In the genomic region with DNA sequence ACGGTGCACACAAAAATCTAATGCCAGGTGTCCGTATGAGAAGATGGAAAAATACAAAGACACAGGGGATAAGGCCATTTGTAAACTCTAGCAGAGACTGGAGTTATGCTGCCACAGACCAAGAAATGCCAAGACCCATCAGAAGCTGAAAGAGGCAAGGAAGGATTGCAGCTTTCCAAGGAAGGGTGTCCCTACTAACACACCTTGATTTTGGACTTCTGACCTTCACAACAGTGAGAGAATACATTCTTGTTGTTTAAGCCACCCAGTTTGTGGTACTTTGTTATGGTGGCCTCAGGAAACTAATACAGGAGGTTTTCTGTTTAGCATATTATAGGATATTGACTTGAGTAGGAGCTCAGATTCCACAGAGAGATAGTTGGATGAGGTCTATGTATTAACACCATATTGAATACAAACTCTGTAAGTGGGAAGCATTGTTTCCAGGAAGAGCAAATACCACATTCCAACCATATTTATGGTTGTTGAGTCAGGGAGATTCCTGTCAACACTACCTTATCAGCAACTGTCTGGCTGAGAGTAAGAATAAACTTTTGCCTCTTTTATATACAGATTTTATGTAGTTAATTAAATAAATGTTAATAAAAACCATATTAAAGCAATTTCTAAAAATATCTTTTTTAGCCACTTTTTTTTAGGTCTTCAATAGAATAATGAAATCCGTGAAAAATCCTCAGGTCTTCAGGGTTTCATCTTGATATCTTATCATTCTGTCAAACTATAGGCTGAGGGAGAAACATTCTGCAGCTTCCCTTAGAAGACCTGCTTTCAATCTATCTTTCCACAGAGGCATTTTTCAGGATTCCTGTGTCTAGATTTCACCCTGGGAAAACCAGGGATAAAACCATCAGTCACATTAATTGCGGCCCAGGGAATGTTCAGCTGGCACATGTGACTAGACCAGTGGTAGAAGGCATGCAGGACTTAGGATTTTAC, we compare ENCODE assay signal across 16 cellular contexts. TPM values are rescaled to one million over a fixed set of nuclear protein-coding genes. Genes with fewer than 3 reads are reported as not detected.
DNase-seq lines count a peak whose midpoint lies in the region; ATAC-seq and TF ChIP-seq lines count a peak whose summit lies in the region.
"Had no signal": no experiment of that assay in that cellular context is flagged by ENCODE, and none has a peak within 500 bp of the region (broad histone marks: within the 10 kb centered on the region; RNA-seq: fewer than 3 reads in every experiment).

No MANE protein-coding gene starts in this region.

- peak overlapping the region; percentile 50; the same call in 1 of the 2 replicates for H3K4me2 ChIP-seq in IMR-90 (ENCODE audit: low read depth, low read length)
- H3K4me2 ChIP-seq: BLaER1 treated with 17β-estradiol and CSF1 and Interleukin-3, amounts not matched to agents 10 nM and 100 nM had no signal

- peak overlapping the region; percentile 95 for H2BK20ac ChIP-seq in IMR-90 (ENCODE audit: low read depth, low read length)

- in situ Hi-C loops in IMR-90 (cut with MboI; ENCODE audit: low sequenced_read_pairs) (no loop called here), brain microvascular endothelial cell (cut with HindIII; ENCODE audit: low pct_ligation_motif_present, low sequenced_read_pairs) (no loop called here)

- peak overlapping the region; percentile 96 for H4K91ac ChIP-seq in IMR-90 (ENCODE audit: insufficient read depth, low read depth, low read length)

- no peaks in the 10 kb centered on the region for H3K4me1 Mint-ChIP-seq in activated CD4-positive, alpha-beta memory T cell treated with anti-CD3 and anti-CD28 coated beads, Interleukin-2, amount 10 ng/mL, durations not matched to agents 7 days and 5 days

- TF ChIP-seq RAD21 in IMR-90 (IDR thresholded peaks at IDR 0.05; ENCODE audit: low read length): no peak

- H3K27ac ChIP-seq in IMR-90 (ENCODE audit: insufficient read depth, low read length): peak overlapping the region; percentile 95; the same call in 1 of the 2 replicates
- H3K27ac ChIP-seq in brain microvascular endothelial cell: peak overlapping the region; percentile 74
- no peak overlapping the region for H3K27ac ChIP-seq in testis
- H3K27ac ChIP-seq: BLaER1 treated with 17β-estradiol and CSF1 and Interleukin-3, amounts not matched to agents 10 nM and 100 nM; tibial nerve had no signal

- BruUV-seq in IMR-90 (replicated peaks; lab: Mats Ljungman, UMichigan): no TSS peak

- no peaks in the 10 kb centered on the region for H4K20me1 ChIP-seq in IMR-90 (ENCODE audit: insufficient read depth, low read length)
- H4K20me1 ChIP-seq: BLaER1 treated with 17β-estradiol and CSF1 and Interleukin-3, amounts not matched to agents 10 nM and 100 nM had no signal

- H4K5ac ChIP-seq in IMR-90 (ENCODE audit: low read depth, low read length): no peak overlapping the region; the same call in 1 of the 2 replicates

- DNase-seq in BJ (ENCODE audit: low read depth) (peak; percentile 55), IMR-90 (peak; percentile 62), brain microvascular endothelial cell (peak; percentile 70), left colon (no peak), erythroblast (lab: John Stamatoyannopoulos, UW) (no peak), testis (no peak)
- DNase-seq in activated CD4-positive, alpha-beta memory T cell treated with anti-CD3 and anti-CD28 coated beads, Interleukin-2, amount 10 ng/mL, durations not matched to agents 7 days and 5 days: no peak
- DNase-seq: activated CD4-positive, alpha-beta T cell treated with anti-CD3 and anti-CD28 coated beads for 4 hours; activated gamma-delta T cell; glutamatergic neuron; H7; midbrain; right cardiac atrium had no signal

- H2AK5ac ChIP-seq in IMR-90 (ENCODE audit: low read depth, low read length): no peak overlapping the region

- H3K36me3 ChIP-seq in BJ (ENCODE audit: control insufficient read depth, insufficient read depth, low read length) (no peaks in the 10 kb centered on the region), IMR-90 (ENCODE audit: control insufficient read depth, insufficient read depth, low read length) (no peaks in the 10 kb centered on the region), brain microvascular endothelial cell (replicated peaks) (no peaks in the 10 kb centered on the region), testis (ENCODE audit: low read depth, missing control alignments) (no peaks in the 10 kb centered on the region)
- H3K36me3 ChIP-seq: BLaER1 treated with 17β-estradiol and CSF1 and Interleukin-3, amounts not matched to agents 10 nM and 100 nM; tibial nerve had no signal

- POLR2A ChIA-PET in BJ (lab: Charles Lee) (no interaction called here), IMR-90 (lab: Charles Lee; ENCODE audit: unreplicated experiment) (interaction anchor here (0.5 kb wide), 1 partner anchor 9 kb away, joined by 3 read pairs; no protein-coding TSS in a partner anchor)
- POLR2A ChIA-PET in activated CD4-positive, alpha-beta memory T cell treated with anti-CD3 and anti-CD28 coated beads, Interleukin-2, amount 10 ng/mL, durations not matched to agents 7 days and 5 days (lab: Charles Lee): no interaction called here

- peak; percentile 76 for ATAC-seq in IMR-90 (ENCODE audit: low read depth)
- peak; percentile 39 for ATAC-seq in left colon
- ATAC-seq in GM21390 (IDR thresholded peaks at IDR 0.05; ENCODE audit: unreplicated experiment): no peak
- ATAC-seq: right cardiac atrium had no signal

- H3K27ac Mint-ChIP-seq in activated CD4-positive, alpha-beta memory T cell treated with anti-CD3 and anti-CD28 coated beads, Interleukin-2, amount 10 ng/mL, durations not matched to agents 7 days and 5 days: no peak overlapping the region

- TF ChIP-seq POLR2A in IMR-90 (IDR thresholded peaks at IDR 0.05; ENCODE audit: low read depth, low read length): no peak
- TF ChIP-seq POLR2A in erythroblast (IDR thresholded peaks at IDR 0.05; ENCODE audit: low read length): no peak
- TF ChIP-seq POLR2A in testis (IDR thresholded peaks at IDR 0.05): no peak

- no peaks in the 10 kb centered on the region for H3K79me1 ChIP-seq in IMR-90 (ENCODE audit: low read depth in 1 of 2, low read length in 2 of 2)

- no peaks in the 10 kb centered on the region for H3K9me3 Mint-ChIP-seq in activated CD4-positive, alpha-beta memory T cell treated with anti-CD3 and anti-CD28 coated beads, Interleukin-2, amount 10 ng/mL, durations not matched to agents 7 days and 5 days

- intact Hi-C loops in IMR-90 (cut with micrococcal nuclease) (no loop called here), left colon (cut with DNase I, micrococcal nuclease) (no loop called here), testis (cut with DNase I; ENCODE audit: low total_unique reads) (no loop called here)

- no peak overlapping the region for H2AFZ ChIP-seq in IMR-90 (replicated peaks; ENCODE audit: low read length, poor library complexity)

- WGBS in IMR-90 (ENCODE audit: extremely low coverage in 2 of 2, insufficient read length in 1 of 2), 2 experiments: no CpG with 5 or more reads among the region's 4 CpGs
- 73 to 80% methylated on average over 4 of the region's 4 CpGs for WGBS in testis, 2 donors

- H3K4ac ChIP-seq in IMR-90 (ENCODE audit: low read depth, low read length): peak overlapping the region; percentile 91

- peak overlapping the region; percentile 87 for H3K23ac ChIP-seq in IMR-90 (ENCODE audit: low read depth, low read length)

- peak overlapping the region; percentile 54 to 69 for H4K8ac ChIP-seq in IMR-90 (ENCODE audit: low read depth in 2 of 2, low read length in 2 of 2)

- dilution Hi-C loops in IMR-90 (cut with HindIII; ENCODE audit: low sequenced_read_pairs, unreplicated experiment): no loop called here

- H3K14ac ChIP-seq in IMR-90 (replicated peaks; ENCODE audit: low read depth, low read length): peak overlapping the region; percentile 80

- H3K27me3 Mint-ChIP-seq in activated CD4-positive, alpha-beta memory T cell treated with anti-CD3 and anti-CD28 coated beads, Interleukin-2, amount 10 ng/mL, durations not matched to agents 7 days and 5 days: no peaks in the 10 kb centered on the region

- H3K4me1 ChIP-seq in IMR-90 (ENCODE audit: control insufficient read depth, insufficient read depth, low read length) (peaks cover 11% of the 10 kb centered on the region), testis (no peaks in the 10 kb centered on the region)
- H3K4me1 ChIP-seq: tibial nerve had no signal

- peak overlapping the region; percentile 26 for H3K18ac ChIP-seq in IMR-90 (ENCODE audit: low read depth, low read length)

- no peaks in the 10 kb centered on the region for H3K36me3 Mint-ChIP-seq in activated CD4-positive, alpha-beta memory T cell treated with anti-CD3 and anti-CD28 coated beads, Interleukin-2, amount 10 ng/mL, durations not matched to agents 7 days and 5 days (ENCODE audit: low read depth)

- H2BK5ac ChIP-seq in IMR-90 (ENCODE audit: low read depth, low read length, poor library complexity, severe bottlenecking): peak overlapping the region; percentile 62

- H2BK15ac ChIP-seq in IMR-90 (ENCODE audit: low read depth, low read length): peak overlapping the region; percentile 97

- no peaks in the 10 kb centered on the region for H3K9me3 ChIP-seq in IMR-90 (ENCODE audit: control insufficient read depth, insufficient read depth, low read length)
- H3K9me3 ChIP-seq in testis: no peaks in the 10 kb centered on the region
- H3K9me3 ChIP-seq: BLaER1 treated with 17β-estradiol and CSF1 and Interleukin-3, amounts not matched to agents 10 nM and 100 nM; tibial nerve had no signal

- H3K4me3 Mint-ChIP-seq in activated CD4-positive, alpha-beta memory T cell treated with anti-CD3 and anti-CD28 coated beads, Interleukin-2, amount 10 ng/mL, durations not matched to agents 7 days and 5 days: no peak overlapping the region

- TF ChIP-seq CTCF in BJ (IDR thresholded peaks at IDR 0.05; ENCODE audit: insufficient read depth, low read depth, low read length): no peak
- no peak for TF ChIP-seq CTCF in IMR-90 (conservative IDR thresholded peaks at IDR 0.05; ENCODE audit: low read depth, low read length)
- no peak for TF ChIP-seq CTCF in brain microvascular endothelial cell (IDR thresholded peaks at IDR 0.05; ENCODE audit: low read depth, low read length, missing control alignments)
- TF ChIP-seq CTCF in testis (IDR thresholded peaks at IDR 0.05): no peak

- peak overlapping the region; percentile 94 for H2BK120ac ChIP-seq in IMR-90 (ENCODE audit: low read depth, low read length)

- CTCF ChIA-PET in BJ (lab: Yijun Ruan, JAX) (interaction anchor here (0.7 to 1.3 kb wide), 4 partner anchors 10 to 161 kb away, joined by 3 to 6 read pairs (median 3); no protein-coding TSS in a partner anchor), IMR-90 (lab: Yijun Ruan, JAX) (no interaction called here)
- CTCF ChIA-PET in activated CD4-positive, alpha-beta memory T cell treated with anti-CD3 and anti-CD28 coated beads, Interleukin-2, amount 10 ng/mL, durations not matched to agents 7 days and 5 days (lab: Charles Lee): no interaction called here

- H2AK9ac ChIP-seq in IMR-90 (replicated peaks; ENCODE audit: low read depth, low read length, poor library complexity): no peak overlapping the region

- peaks cover 6% of the 10 kb centered on the region; the same call in 1 of the 2 replicates for H3K9me1 ChIP-seq in IMR-90 (ENCODE audit: insufficient read depth, low read length)

- no peaks in the 10 kb centered on the region for H3K27me3 ChIP-seq in BJ (ENCODE audit: control insufficient read depth, insufficient read depth, low read length)
- no peaks in the 10 kb centered on the region for H3K27me3 ChIP-seq in IMR-90 (ENCODE audit: control insufficient read depth, insufficient read depth, low read length)
- H3K27me3 ChIP-seq in brain microvascular endothelial cell (replicated peaks): no peaks in the 10 kb centered on the region
- no peaks in the 10 kb centered on the region for H3K27me3 ChIP-seq in testis
- H3K27me3 ChIP-seq: BLaER1 treated with 17β-estradiol and CSF1 and Interleukin-3, amounts not matched to agents 10 nM and 100 nM; tibial nerve had no signal

- H3K4me3 ChIP-seq in BJ (ENCODE audit: low read depth, low read length) (no peak overlapping the region), IMR-90 (ENCODE audit: insufficient read depth, low read depth, low read length) (no peak overlapping the region), brain microvascular endothelial cell (ENCODE audit: low read depth, low read length) (no peak overlapping the region), testis (no peak overlapping the region)
- H3K4me3 ChIP-seq: BLaER1 treated with 17β-estradiol and CSF1 and Interleukin-3, amounts not matched to agents 10 nM and 100 nM; tibial nerve had no signal

- no peak overlapping the region for H3K9ac ChIP-seq in IMR-90 (ENCODE audit: low read depth, low read length)
- H3K9ac ChIP-seq: BLaER1 treated with 17β-estradiol and CSF1 and Interleukin-3, amounts not matched to agents 10 nM and 100 nM had no signal

- H3K56ac ChIP-seq in IMR-90 (ENCODE audit: extremely low read depth, insufficient read depth, low read length): peak overlapping the region; percentile 71

RNA-seq across cellular contexts. Expression of a gene that starts 35.4 kb away (rescaled TPM):
- 7.7 and 14.6 TPM in 2 replicates for polyA plus RNA-seq in BJ (2011; rRNA removed)
- 2.2 and 2.4 TPM in 2 replicates for polyA minus RNA-seq in BJ (2011; rRNA and poly(A)+ RNA removed)
- total RNA-seq in IMR-90 (2012; rRNA removed): 12.2 and 14.2 TPM in 2 replicates
- 6.3 and 6.4 TPM in 2 replicates for polyA plus RNA-seq in IMR-90 (2012; rRNA removed)
- polyA plus RNA-seq in IMR-90 (2012; cell fraction: cytosol; rRNA removed): 2.7 and 2.8 TPM in 2 replicates
- polyA plus RNA-seq in IMR-90 (2012; cell fraction: nucleus; rRNA removed; ENCODE audit: low replicate concordance): 0.25 and 5.2 TPM in 2 replicates
- 10 to 100 TPM; 74.0 to 78.2 TPM for total RNA-seq in left colon
- total RNA-seq in activated CD4-positive, alpha-beta memory T cell treated with anti-CD3 and anti-CD28 coated beads, Interleukin-2, amount 10 ng/mL, durations not matched to agents 7 days and 5 days: not detected
- 10 to 100 TPM; 15.7 to 20.8 TPM for total RNA-seq in testis
- 13.6 TPM for polyA plus RNA-seq in testis (ENCODE audit: insufficient read depth, low read depth, low replicate concordance)

Comparison
In these comparisons a context has a peak if more than half of its experiments do, and no peak if none do; other contexts are left out.
1. DNase-seq: peak in BJ (single experiment), IMR-90 (single experiment) and brain microvascular endothelial cell (single experiment); none in left colon (0 of 2), erythroblast (0 of 2), activated CD4-positive, alpha-beta memory T cell treated with anti-CD3 and anti-CD28 coated beads, Interleukin-2, amount 10 ng/mL, durations not matched to agents 7 days and 5 days (single experiment) and testis (single experiment).
2. H3K27ac ChIP-seq: peak in IMR-90 (single experiment) and brain microvascular endothelial cell (single experiment); none in testis (0 of 2).
3. RNA of a gene that starts 35.4 kb away (total RNA-seq): 74.0 to 78.2 TPM in left colon, 15.7 to 20.8 TPM in testis and 12.2 to 14.2 TPM in IMR-90; not detected in activated CD4-positive, alpha-beta memory T cell treated with anti-CD3 and anti-CD28 coated beads, Interleukin-2, amount 10 ng/mL, durations not matched to agents 7 days and 5 days; every median in the first group is over 10 times any median in the second.